ENCODE assay signal across 1 cellular context in genomic region chr20:2261105-2261504, GRCh38.
TF ChIP-seq lines count a peak whose summit lies in the region.

No MANE protein-coding gene starts in this region.

TF ChIP-seq in HepG2, 621 proteins besides CTCF, POLR2A, EP300 and RAD21 (continued from another document):
- TF ChIP-seq HNF4G (IDR thresholded peaks at IDR 0.05; ENCODE audit: borderline replicate concordance, low read depth, low read length) (peak; percentile 71; the same call in 1 of the 2 replicates), HNF4G (CRISPR knock-in tag; IDR thresholded peaks at IDR 0.05; ENCODE audit: borderline replicate concordance, low read depth) (peak; percentile 35; the same call in 1 of the 2 replicates), SIX4 (CRISPR knock-in tag; IDR thresholded peaks at IDR 0.05) (no peak), ZNF570 (CRISPR knock-in tag; IDR thresholded peaks at IDR 0.05; ENCODE audit: borderline replicate concordance) (no peak), ZNF207 (IDR thresholded peaks at IDR 0.05; ENCODE audit: borderline replicate concordance) (no peak), ZNF407 (CRISPR knock-in tag; IDR thresholded peaks at IDR 0.05; ENCODE audit: not compliant biosample characterization) (no peak), ZNF614 (CRISPR knock-in tag; IDR thresholded peaks at IDR 0.05; ENCODE audit: borderline replicate concordance) (no peak), MLLT10 (CRISPR knock-in tag; IDR thresholded peaks at IDR 0.05) (no peak), GZF1 (CRISPR knock-in tag; IDR thresholded peaks at IDR 0.05) (no peak), BRD4 (CRISPR knock-in tag; IDR thresholded peaks at IDR 0.05) (no peak), ZNF280D (CRISPR knock-in tag; IDR thresholded peaks at IDR 0.05) (peak; percentile 46; the same call in 1 of the 2 replicates), ZNF546 (CRISPR knock-in tag; conservative IDR thresholded peaks at IDR 0.05) (no peak), ZNF800 (CRISPR knock-in tag; IDR thresholded peaks at IDR 0.05) (no peak), ZBTB33 (CRISPR knock-in tag; IDR thresholded peaks at IDR 0.05) (no peak), RXRA (CRISPR knock-in tag; IDR thresholded peaks at IDR 0.05) (no peak; the same call in 1 of the 2 replicates), ZNF225 (CRISPR knock-in tag; IDR thresholded peaks at IDR 0.05) (0 out of 2 replicates have a peak, but pooled peaks have one; percentile 49), RXRB (CRISPR knock-in tag; IDR thresholded peaks at IDR 0.05; ENCODE audit: borderline replicate concordance) (no peak), ZNF572 (CRISPR knock-in tag; IDR thresholded peaks at IDR 0.05) (no peak), ZXDC (CRISPR knock-in tag; IDR thresholded peaks at IDR 0.05) (0 out of 2 replicates have a peak, but pooled peaks have one; percentile 31), GMEB2 (CRISPR knock-in tag; IDR thresholded peaks at IDR 0.05; ENCODE audit: low read depth) (no peak), CHD2 (IDR thresholded peaks at IDR 0.05; ENCODE audit: low read depth, low read length) (no peak), ZNF17 (CRISPR knock-in tag; IDR thresholded peaks at IDR 0.05) (no peak), TOE1 (CRISPR knock-in tag; IDR thresholded peaks at IDR 0.05) (no peak)
